ENCODE assay signal across 16 cellular contexts in the genomic region with DNA sequence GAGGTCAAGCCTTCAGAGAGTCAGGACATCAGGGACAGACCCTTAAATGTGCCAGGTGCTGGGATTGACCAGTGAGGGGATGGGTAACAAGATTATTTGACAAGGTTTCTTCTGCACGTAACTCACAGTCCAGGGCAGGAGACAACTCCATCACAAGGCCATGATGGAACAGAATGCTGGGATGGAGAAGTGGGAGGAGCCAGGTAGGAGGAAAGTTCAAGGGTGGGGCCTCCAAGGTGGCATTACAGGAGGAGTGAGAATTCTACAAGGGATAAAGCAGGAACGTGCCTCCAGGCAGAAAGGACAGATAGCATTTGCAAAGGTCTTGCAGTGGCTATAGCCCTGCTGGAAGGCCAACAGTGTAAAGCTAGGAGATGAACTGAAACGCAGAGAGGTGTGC.
DNase-seq lines count a peak whose midpoint lies in the region; ATAC-seq and TF ChIP-seq lines count a peak whose summit lies in the region.
"Had no signal": no experiment of that assay in that cellular context is flagged by ENCODE, and none has a peak within 500 bp of the region (broad histone marks: within the 10 kb centered on the region; RNA-seq: fewer than 3 reads in every experiment).

No MANE protein-coding gene starts in this region.

- H3K4me3 Mint-ChIP-seq in MCF 10A (ENCODE audit: unreplicated experiment): peak overlapping the region; percentile 26
- H3K4me3 Mint-ChIP-seq in activated CD4-positive, alpha-beta T cell treated with anti-CD3 and anti-CD28 coated beads, Interleukin-2, amount 10 ng/mL, durations not matched to agents 7 days and 5 days: no peak overlapping the region
- H3K4me3 Mint-ChIP-seq: activated naive CD8-positive, alpha-beta T cell treated with anti-CD3 and anti-CD28 coated beads, Interleukin-2, amount 10 ng/mL, durations not matched to agents 7 days and 5 days had no signal

- BruUV-seq in MCF 10A (replicated peaks; lab: Mats Ljungman, UMichigan): no TSS peak

- H3K9me3 Mint-ChIP-seq in MCF 10A (ENCODE audit: unreplicated experiment): no peaks in the 10 kb centered on the region
- no peaks in the 10 kb centered on the region for H3K9me3 Mint-ChIP-seq in activated CD4-positive, alpha-beta T cell treated with anti-CD3 and anti-CD28 coated beads, Interleukin-2, amount 10 ng/mL, durations not matched to agents 7 days and 5 days
- H3K9me3 Mint-ChIP-seq: activated naive CD8-positive, alpha-beta T cell treated with anti-CD3 and anti-CD28 coated beads, Interleukin-2, amount 10 ng/mL, durations not matched to agents 7 days and 5 days had no signal

- H3K27ac ChIP-seq in lower lobe of right lung (peak overlapping the region; percentile 31), temporal lobe (ENCODE audit: low read depth, low read length) (peak overlapping the region; percentile 31)
- H3K27ac ChIP-seq: HL-60 had no signal

- H3K27me3 Mint-ChIP-seq in MCF 10A (ENCODE audit: insufficient read depth, unreplicated experiment): no peaks in the 10 kb centered on the region
- H3K27me3 Mint-ChIP-seq in activated CD4-positive, alpha-beta T cell treated with anti-CD3 and anti-CD28 coated beads, Interleukin-2, amount 10 ng/mL, durations not matched to agents 7 days and 5 days: no peaks in the 10 kb centered on the region
- H3K27me3 Mint-ChIP-seq: activated naive CD8-positive, alpha-beta T cell treated with anti-CD3 and anti-CD28 coated beads, Interleukin-2, amount 10 ng/mL, durations not matched to agents 7 days and 5 days had no signal

- DNase-seq in HT-29 (ENCODE audit: low spot score) (peak; percentile 7), MCF 10A (ENCODE audit: unreplicated experiment) (no peak), lower lobe of right lung (no peak), NCI-H524 treated with DMSO at 0.1 percent for 48 hours (lab: John Stamatoyannopoulos, UW) (no peak), UCSD-AML1 (lab: John Stamatoyannopoulos, UW; ENCODE audit: unreplicated experiment) (no peak)
- DNase-seq in stimulated activated CD4-positive, alpha-beta T cell treated with anti-CD3 and anti-CD28 coated beads, Interleukin-12 subunit alpha, Interleukin-12 subunit beta, amount 100 ng/mL, for 4 hours: no peak
- DNase-seq in activated CD4-positive, alpha-beta T cell treated with anti-CD3 and anti-CD28 coated beads, Interleukin-2, amount 10 ng/mL, durations not matched to agents 7 days and 5 days: no peak
- DNase-seq: activated naive CD8-positive, alpha-beta T cell treated with anti-CD3 and anti-CD28 coated beads, Interleukin-2, amount 10 ng/mL, durations not matched to agents 7 days and 5 days; DMS53; NCI-H187 treated with DMSO at 0.1 percent for 48 hours; NCI-H526; T-helper 1 cell had no signal

- TF ChIP-seq CTCF in MCF 10A (IDR thresholded peaks at IDR 0.05; ENCODE audit: unreplicated experiment): no peak
- no peak for TF ChIP-seq CTCF in lower lobe of right lung (IDR thresholded peaks at IDR 0.05)

- no peaks in the 10 kb centered on the region for H3K27me3 ChIP-seq in lower lobe of right lung (ENCODE audit: low read depth)

- H3K9me3 ChIP-seq in lower lobe of right lung: no peaks in the 10 kb centered on the region

- H3K4me1 Mint-ChIP-seq in MCF 10A (ENCODE audit: insufficient read depth, unreplicated experiment): peaks cover 23% of the 10 kb centered on the region
- no peaks in the 10 kb centered on the region for H3K4me1 Mint-ChIP-seq in activated CD4-positive, alpha-beta T cell treated with anti-CD3 and anti-CD28 coated beads, Interleukin-2, amount 10 ng/mL, durations not matched to agents 7 days and 5 days
- H3K4me1 Mint-ChIP-seq: activated naive CD8-positive, alpha-beta T cell treated with anti-CD3 and anti-CD28 coated beads, Interleukin-2, amount 10 ng/mL, durations not matched to agents 7 days and 5 days had no signal

- H3K36me3 Mint-ChIP-seq in MCF 10A (ENCODE audit: insufficient read depth, unreplicated experiment): no peaks in the 10 kb centered on the region
- H3K36me3 Mint-ChIP-seq in activated CD4-positive, alpha-beta T cell treated with anti-CD3 and anti-CD28 coated beads, Interleukin-2, amount 10 ng/mL, durations not matched to agents 7 days and 5 days (ENCODE audit: low read depth): no peaks in the 10 kb centered on the region
- H3K36me3 Mint-ChIP-seq: activated naive CD8-positive, alpha-beta T cell treated with anti-CD3 and anti-CD28 coated beads, Interleukin-2, amount 10 ng/mL, durations not matched to agents 7 days and 5 days had no signal

- peak overlapping the region; percentile 88 for H3K27ac Mint-ChIP-seq in MCF 10A (ENCODE audit: low read depth, unreplicated experiment)
- H3K27ac Mint-ChIP-seq in activated CD4-positive, alpha-beta T cell treated with anti-CD3 and anti-CD28 coated beads, Interleukin-2, amount 10 ng/mL, durations not matched to agents 7 days and 5 days: no peak overlapping the region
- H3K27ac Mint-ChIP-seq: activated naive CD8-positive, alpha-beta T cell treated with anti-CD3 and anti-CD28 coated beads, Interleukin-2, amount 10 ng/mL, durations not matched to agents 7 days and 5 days had no signal

- H3K36me3 ChIP-seq in lower lobe of right lung: no peaks in the 10 kb centered on the region

- intact Hi-C loops in MCF 10A (cut with micrococcal nuclease): no loop called here
- intact Hi-C loops in lower lobe of right lung (cut with DNase I): no loop called here

- H3K4me3 ChIP-seq in lower lobe of right lung: no peak overlapping the region

- POLR2A ChIA-PET in MCF 10A (lab: Yijun Ruan, JAX): interaction anchor here (0.7 to 2.0 kb wide), 7 partner anchors 9 to 179 kb away, joined by 3 to 7 read pairs (median 5); no protein-coding TSS in a partner anchor
- POLR2A ChIA-PET in activated CD4-positive, alpha-beta T cell treated with anti-CD3 and anti-CD28 coated beads, Interleukin-2, amount 10 ng/mL, durations not matched to agents 7 days and 5 days (lab: Charles Lee): no interaction called here

- CTCF ChIA-PET in MCF 10A (lab: Yijun Ruan, JAX): interaction anchor here (0.5 to 2.0 kb wide), 6 partner anchors 13 to 390 kb away, joined by 3 to 9 read pairs (median 4); no protein-coding TSS in a partner anchor
- CTCF ChIA-PET in activated CD4-positive, alpha-beta T cell treated with anti-CD3 and anti-CD28 coated beads, Interleukin-2, amount 10 ng/mL, durations not matched to agents 7 days and 5 days (lab: Charles Lee): no interaction called here

- ATAC-seq in lower lobe of right lung: no peak
- ATAC-seq: activated CD4-positive, CD25-positive, alpha-beta regulatory T cell treated with anti-CD3 and anti-CD28 coated beads, Interleukin-2, amount 50 U/mL, for 24 hours; left lobe of liver had no signal

- H3K4me1 ChIP-seq in lower lobe of right lung: peaks cover 18% of the 10 kb centered on the region
